ENCODE assay signal across 17 cellular contexts in genomic region chr1:16112558-16113555, GRCh38. TPM values are rescaled to one million over a fixed set of nuclear protein-coding genes. Genes with fewer than 3 reads are reported as not detected.
A peak's percentile ranks its signal among the peaks of the same experiment; 100 is the strongest.
DNase-seq lines count a peak whose midpoint lies in the region; TF ChIP-seq lines count a peak whose summit lies in the region.
"Had no signal": no experiment of that assay in that cellular context is flagged by ENCODE, and none has a peak within 500 bp of the region (broad histone marks: within the 10 kb centered on the region; RNA-seq: fewer than 3 reads in every experiment).

No MANE protein-coding gene starts in this region.

- H3K79me2 ChIP-seq in hepatocyte: no peaks in the 10 kb centered on the region
- H3K79me2 ChIP-seq in neural progenitor cell (ENCODE audit: low read depth): no peaks in the 10 kb centered on the region

- peaks cover 18% of the 10 kb centered on the region for H3K27me3 Mint-ChIP-seq in neural progenitor cell (ENCODE audit: insufficient read depth, low read depth)

- peak overlapping the region; percentile 66 for H3K27ac Mint-ChIP-seq in neural progenitor cell
- H3K27ac Mint-ChIP-seq: activated T-helper 1 cell treated with anti-CD3 and anti-CD28 coated beads, Interleukin-12 subunit alpha, Interleukin-12 subunit beta, Interleukin-2, Interleukin-4 antibody, amounts not matched to agents 30 ng/mL and 10 ng/mL and 1 ng/mL, durations not matched to agents 14 hours and 24 hours and 36 hours had no signal

- no peaks in the 10 kb centered on the region for H3K36me3 ChIP-seq in hepatocyte (replicated peaks; ENCODE audit: insufficient read depth, low read depth)
- H3K36me3 ChIP-seq in neural progenitor cell: no peaks in the 10 kb centered on the region

- no peak overlapping the region for H3K9ac ChIP-seq in neural progenitor cell

- DNase-seq in AG10803 (ENCODE audit: low read depth) (peak; percentile 56), M059J (ENCODE audit: low read depth) (peak; percentile 83), hepatocyte (ENCODE audit: low spot score) (peak; percentile 72), neural progenitor cell (ENCODE audit: low spot score) (peak; percentile 62), NCI-H1105 (lab: John Stamatoyannopoulos, UW) (no peak), SKM-1 (lab: John Stamatoyannopoulos, UW; ENCODE audit: unreplicated experiment) (no peak), GM19240 (ENCODE audit: insufficient read length, low spot score) (no peak), caudate nucleus (lab: John Stamatoyannopoulos, UW) (no peak)
- DNase-seq: AML-193; amygdala; DMS79; MV-4-11; stimulated activated CD4-positive, alpha-beta T cell treated with anti-CD3 and anti-CD28 coated beads, Interleukin-2, amount 100 ng/mL, for 48 hours had no signal

- H3K27ac ChIP-seq in hepatocyte (peak overlapping the region; percentile 53), neural progenitor cell (no peak overlapping the region), caudate nucleus (ENCODE audit: low read depth, low read length) (no peak overlapping the region)

- 41% methylated on average over 14 of the region's 14 CpGs for WGBS in hepatocyte (ENCODE audit: low lambda C conversion rate, missing lambda C conversion rate)

- H3K36me3 Mint-ChIP-seq in neural progenitor cell: no peaks in the 10 kb centered on the region

- H2AFZ ChIP-seq in hepatocyte: no peak overlapping the region
- no peak overlapping the region for H2AFZ ChIP-seq in neural progenitor cell (replicated peaks)

- no peak overlapping the region for H3K4me3 Mint-ChIP-seq in neural progenitor cell
- H3K4me3 Mint-ChIP-seq: activated T-helper 1 cell treated with anti-CD3 and anti-CD28 coated beads, Interleukin-12 subunit alpha, Interleukin-12 subunit beta, Interleukin-2, Interleukin-4 antibody, amounts not matched to agents 30 ng/mL and 10 ng/mL and 1 ng/mL, durations not matched to agents 14 hours and 24 hours and 36 hours had no signal

- no peaks in the 10 kb centered on the region for H3K9me2 ChIP-seq in hepatocyte (replicated peaks; ENCODE audit: insufficient read depth)

- H3K4me3 ChIP-seq in AG10803 (ENCODE audit: low read length) (no peak overlapping the region), hepatocyte (no peak overlapping the region), neural progenitor cell (no peak overlapping the region)
- H3K4me3 ChIP-seq: GM12878 had no signal

- H4K20me1 ChIP-seq in hepatocyte (ENCODE audit: insufficient read depth, poor library complexity, severe bottlenecking) (no peaks in the 10 kb centered on the region), neural progenitor cell (ENCODE audit: low read depth) (no peaks in the 10 kb centered on the region)

- H3K9me3 ChIP-seq in hepatocyte (ENCODE audit: low read depth): no peaks in the 10 kb centered on the region
- H3K9me3 ChIP-seq in neural progenitor cell (ENCODE audit: low read depth): peaks cover 3% of the 10 kb centered on the region

- H3K9me3 Mint-ChIP-seq in neural progenitor cell: peaks cover 14% of the 10 kb centered on the region

- H3K4me1 ChIP-seq in hepatocyte (ENCODE audit: insufficient read depth): peaks cover 32% of the 10 kb centered on the region
- peaks cover 48% of the 10 kb centered on the region for H3K4me1 ChIP-seq in neural progenitor cell

- peaks cover 65% of the 10 kb centered on the region for H3K4me1 Mint-ChIP-seq in neural progenitor cell

- H3F3A ChIP-seq in neural progenitor cell (ENCODE audit: low read depth): peaks cover 28% of the 10 kb centered on the region

- H3K4me2 ChIP-seq in hepatocyte (peak overlapping the region; percentile 49), neural progenitor cell (no peak overlapping the region)

- TF ChIP-seq CTCF in AG10803 (conservative IDR thresholded peaks at IDR 0.05; ENCODE audit: low read length) (no peak), hepatocyte (IDR thresholded peaks at IDR 0.05; ENCODE audit: poor library complexity) (no peak), neural progenitor cell (IDR thresholded peaks at IDR 0.05) (no peak)

- H3K27me3 ChIP-seq in hepatocyte: no peaks in the 10 kb centered on the region
- no peaks in the 10 kb centered on the region for H3K27me3 ChIP-seq in neural progenitor cell

RNA-seq across cellular contexts. Expression of gene FAM131C, which starts 39.4 kb away (rescaled TPM):
- total RNA-seq in M059J (2014; rRNA removed; shearing (Covaris generic)): 0.71 and 1.7 TPM in 2 replicates
- total RNA-seq in hepatocyte: 3.3 and 3.5 TPM in 2 replicates
- polyA plus RNA-seq in hepatocyte: 7.5 and 11.7 TPM in 2 replicates
- 0.13 and 2.6 TPM in 2 replicates for total RNA-seq in neural progenitor cell (ENCODE audit: low replicate concordance)
- total RNA-seq: GM12878, OCI-LY7 had no signal

RNA-seq across cellular contexts. Expression of gene EPHA2, which starts 43.0 kb away (rescaled TPM):
- total RNA-seq in M059J (2014; rRNA removed; shearing (Covaris generic)): 136 and 212 TPM in 2 replicates
- 26.7 and 27.3 TPM in 2 replicates for total RNA-seq in hepatocyte
- polyA plus RNA-seq in hepatocyte: 20.0 and 20.4 TPM in 2 replicates
- 14.9 and 40.9 TPM in 2 replicates for total RNA-seq in neural progenitor cell (ENCODE audit: low replicate concordance)
- total RNA-seq: activated T-helper 1 cell treated with anti-CD3 and anti-CD28 coated beads, Interleukin-12 subunit alpha, Interleukin-12 subunit beta, Interleukin-2, Interleukin-4 antibody, amounts not matched to agents 30 ng/mL and 10 ng/mL and 1 ng/mL, durations not matched to agents 14 hours and 24 hours and 36 hours; T-helper 1 cell treated with Interleukin-12 subunit alpha and Interleukin-12 subunit beta and Interleukin-4 antibody, amounts not matched to agents 30 ng/mL and 1 ng/mL, for 36 hours had no signal

Comparison
In these comparisons a context has a peak if more than half of its experiments do, and no peak if none do; other contexts are left out.
1. DNase-seq: peak in AG10803 (single experiment), M059J (single experiment), hepatocyte (single experiment) and neural progenitor cell (single experiment); none in NCI-H1105 (single experiment), SKM-1 (single experiment), GM19240 (single experiment) and caudate nucleus (0 of 61).